ENCODE assay signal across 11 cellular contexts in genomic region chr16:3377917-3378316, GRCh38. TPM values are rescaled to one million over a fixed set of nuclear protein-coding genes. Genes with fewer than 3 reads are reported as not detected.
"Had no signal": no experiment of that assay in that cellular context is flagged by ENCODE, and none has a peak within 500 bp of the region (broad histone marks: within the 10 kb centered on the region; RNA-seq: fewer than 3 reads in every experiment).

No MANE protein-coding gene starts in this region.

- DNase-seq: GM23248, GOT3, H7, IMR-90, KG1 had no signal

- ATAC-seq: HCT116, K562 had no signal

- H3K27ac ChIP-seq: GM23248, HL-60 had no signal

- H3K9ac ChIP-seq: GM23248 had no signal

- H3K4me3 ChIP-seq: GM23248, HAP-1, K562 had no signal

- H3K4me1 ChIP-seq: HAP-1 had no signal

- FAIRE-seq: K562 had no signal

RNA-seq across cellular contexts. Expression of gene OR2C1, which starts 22.2 kb away (rescaled TPM):
- total RNA-seq: GM23248, H4, H7, HT1080, K562 had no signal
- polyA plus RNA-seq: GM23248, K562 had no signal
